Comparison of ENCODE assay signal across 31 cellular contexts in genomic region chr11:83105167-83105566, GRCh38.
"Had no signal": no experiment of that assay in that cellular context is flagged by ENCODE, and none has a peak within 500 bp of the region (broad histone marks: within the 10 kb centered on the region; RNA-seq: fewer than 3 reads in every experiment).

No MANE protein-coding gene starts in this region.

- H3K4me3 ChIP-seq: ascending aorta, breast epithelium had no signal

- H3K36me3 ChIP-seq: ascending aorta, brain microvascular endothelial cell, breast epithelium, WERI-Rb-1 had no signal

- DNase-seq: activated CD4-positive, alpha-beta memory T cell treated with anti-CD3 and anti-CD28 coated beads, Interleukin-2, amount 10 ng/mL, durations not matched to agents 7 days and 5 days; activated CD4-positive, alpha-beta T cell treated with anti-CD3 and anti-CD28 coated beads for 1 hour; activated CD4-positive, alpha-beta T cell treated with anti-CD3 and anti-CD28 coated beads for 36 hours; activated CD4-positive, alpha-beta T cell treated with anti-CD3 and anti-CD28 coated beads for 48 hours; activated CD4-positive, alpha-beta T cell treated with anti-CD3 and anti-CD28 coated beads, Interleukin-2, amount 10 ng/mL, durations not matched to agents 7 days and 5 days; activated CD4-positive, alpha-beta T cell treated with anti-CD3 and anti-CD28 coated beads, Interleukin-2, amount 50 U/mL, for 48 hours; activated CD4-positive, CD25-positive, alpha-beta regulatory T cell; activated CD8-positive, alpha-beta memory T cell treated with anti-CD3 and anti-CD28 coated beads for 24 hours; activated CD8-positive, alpha-beta memory T cell treated with anti-CD3 and anti-CD28 coated beads, Interleukin-2, amount 10 ng/mL, durations not matched to agents 7 days and 5 days; activated CD8-positive, alpha-beta memory T cell treated with anti-CD3 and anti-CD28 coated beads, Interleukin-2, amount 50 U/mL, for 48 hours; activated CD8-positive, alpha-beta T cell treated with anti-CD3 and anti-CD28 coated beads, Interleukin-2, amount 10 ng/mL, durations not matched to agents 7 days and 5 days; activated effector memory CD4-positive, alpha-beta T cell treated with Interleukin-2 at 50 U/mL for 16 hours; activated gamma-delta T cell; activated naive CD4-positive, alpha-beta T cell treated with anti-CD3 and anti-CD28 coated beads, Interleukin-2, amount 10 ng/mL, durations not matched to agents 7 days and 5 days; activated naive CD4-positive, alpha-beta T cell treated with Interleukin-2 at 50 U/mL for 16 hours; activated naive CD8-positive, alpha-beta T cell treated with anti-CD3 and anti-CD28 coated beads, Interleukin-2, amount 10 ng/mL, durations not matched to agents 7 days and 5 days; activated naive CD8-positive, alpha-beta T cell treated with anti-CD3 and anti-CD28 coated beads, Interleukin-2, amount 50 U/mL, for 24 hours; activated T-cell treated with anti-CD3 and anti-CD28 coated beads, Interleukin-2, amount 50 U/mL, for 24 hours; activated T-cell treated with anti-CD3 and anti-CD28 coated beads, Interleukin-2, amount 50 U/mL, for 48 hours; amygdala; anterior cingulate cortex; brain microvascular endothelial cell; central memory CD4-positive, alpha-beta T cell; T-helper 2 cell; T-helper 9 cell; WERI-Rb-1 had no signal

- H3K4me1 ChIP-seq: ascending aorta, breast epithelium had no signal

- FAIRE-seq: TTC549 had no signal

- ATAC-seq: activated CD4-positive, alpha-beta T cell treated with anti-CD3 and anti-CD28 coated beads for 36 hours; activated CD4-positive, CD25-positive, alpha-beta regulatory T cell treated with anti-CD3 and anti-CD28 coated beads, Interleukin-2, amount 50 U/mL, for 24 hours; activated CD8-positive, alpha-beta memory T cell treated with anti-CD3 and anti-CD28 coated beads, Interleukin-2, amount 10 ng/mL, durations not matched to agents 7 days and 5 days; activated CD8-positive, alpha-beta T cell treated with anti-CD3 and anti-CD28 coated beads, Interleukin-2, amount 10 ng/mL, durations not matched to agents 7 days and 5 days; activated naive CD8-positive, alpha-beta T cell treated with anti-CD3 and anti-CD28 coated beads, Interleukin-2, amount 50 U/mL, for 24 hours; WTC11 had no signal

- H3K27me3 ChIP-seq: ascending aorta, brain microvascular endothelial cell, breast epithelium had no signal

- H3K27ac ChIP-seq: ascending aorta, brain microvascular endothelial cell, breast epithelium, WERI-Rb-1 had no signal

- H3K9me3 ChIP-seq: ascending aorta, breast epithelium had no signal
